8 cellular contexts compared by ENCODE assay signal in the genomic region with DNA sequence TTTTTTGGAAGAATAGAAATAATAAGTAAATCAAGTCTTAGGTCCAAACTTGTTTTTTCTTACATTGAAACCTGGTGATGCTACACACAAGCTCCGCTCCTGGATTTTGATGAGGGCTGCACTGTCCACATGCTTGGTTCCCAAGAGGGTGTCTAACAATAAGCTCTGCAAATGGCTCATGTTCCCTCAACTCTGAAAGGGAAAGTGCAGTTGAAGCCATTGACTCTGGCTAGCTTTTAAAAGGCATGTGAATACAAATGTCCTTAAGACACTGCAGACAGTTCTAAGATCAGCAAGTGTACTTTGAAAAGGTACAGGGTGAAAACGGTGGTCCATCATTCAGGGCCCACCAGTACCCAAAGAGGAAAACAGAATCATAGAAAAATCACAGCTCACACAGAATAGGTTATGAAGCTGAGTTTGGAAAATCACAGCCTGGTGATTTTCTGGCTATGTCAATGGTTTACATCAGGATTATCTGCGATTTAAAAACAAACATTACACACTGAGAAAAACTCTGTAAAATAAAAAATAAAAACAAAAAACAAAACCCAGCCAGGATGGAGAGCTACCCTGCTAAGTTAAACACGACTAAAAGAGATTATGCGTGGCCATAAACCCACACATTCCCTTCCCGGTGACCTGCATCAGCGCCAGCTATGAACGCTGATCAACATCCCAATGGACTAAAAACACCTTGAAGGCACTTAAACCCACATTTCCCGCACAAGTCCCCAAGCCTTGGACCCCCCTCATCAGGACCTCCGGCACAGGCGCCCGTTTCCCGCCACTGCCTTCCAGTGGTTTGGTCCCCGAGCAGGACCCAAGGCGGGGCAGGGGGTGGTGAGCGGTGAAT. TPM values are rescaled to one million over a fixed set of nuclear protein-coding genes. Genes with fewer than 3 reads are reported as not detected.
DNase-seq lines count a peak whose midpoint lies in the region; ATAC-seq and TF ChIP-seq lines count a peak whose summit lies in the region.

No MANE protein-coding gene starts in this region.

- DNase-seq in BE2C = no peak
- DNase-seq in HL-60 (ENCODE audit: low read depth in 1 of 2, low spot score in 1 of 2) = no peak
- no peak for DNase-seq in left colon
- no peak for DNase-seq in testis
- no peak for DNase-seq in posterior vena cava (ENCODE audit: low spot score)
- DNase-seq in SIG-M5 treated with dmso at 0.1 percent for 504 hours (lab: John Stamatoyannopoulos, UW; ENCODE audit: unreplicated experiment) = no peak

- peaks cover 6% of the 10 kb centered on the region; the same call in 1 of the 2 replicates for H3K27me3 ChIP-seq in BE2C
- H3K27me3 ChIP-seq in HL-60 (ENCODE audit: insufficient read depth, poor library complexity, severe bottlenecking) = no peaks in the 10 kb centered on the region
- H3K27me3 ChIP-seq in testis = no peaks in the 10 kb centered on the region

- peak overlapping the region; percentile 61 for H3K4me3 ChIP-seq in BE2C (ENCODE audit: low read depth, low read length)
- peak overlapping the region; percentile 80 for H3K4me3 ChIP-seq in HL-60 (replicated peaks; ENCODE audit: insufficient read depth, low read length)
- peak overlapping the region; percentile 84 for H3K4me3 ChIP-seq in testis

- no peaks in the 10 kb centered on the region for H3K36me3 ChIP-seq in BE2C
- H3K36me3 ChIP-seq in testis (ENCODE audit: low read depth, missing control alignments) = no peaks in the 10 kb centered on the region

- no peaks in the 10 kb centered on the region; the same call in 1 of the 2 replicates for H3K9me3 ChIP-seq in BE2C
- no peaks in the 10 kb centered on the region for H3K9me3 ChIP-seq in testis

- TF ChIP-seq POLR2A in testis (IDR thresholded peaks at IDR 0.05) = no peak

- peaks cover 16% of the 10 kb centered on the region for H3K4me1 ChIP-seq in BE2C
- peaks cover 18% of the 10 kb centered on the region for H3K4me1 ChIP-seq in testis

- WGBS in testis, 2 donors = 5 to 11% methylated on average over 8 to 16 of the region's 16 CpGs

- ATAC-seq in left colon = peak; percentile 17
- ATAC-seq in GM18867 (IDR thresholded peaks at IDR 0.05; ENCODE audit: unreplicated experiment) = no peak

- intact Hi-C loops in left colon (cut with DNase I, micrococcal nuclease) = no loop called here
- intact Hi-C loops in testis (cut with DNase I; ENCODE audit: low total_unique reads) = no loop called here
- intact Hi-C loops in posterior vena cava (cut with DNase I) = no loop called here

- TF ChIP-seq CTCF in BE2C (IDR thresholded peaks at IDR 0.05; ENCODE audit: low read depth, low read length) = no peak
- TF ChIP-seq CTCF in HL-60 (IDR thresholded peaks at IDR 0.05; ENCODE audit: insufficient read depth, low read length) = no peak
- TF ChIP-seq CTCF in testis (IDR thresholded peaks at IDR 0.05) = no peak

- peak overlapping the region; percentile 50 for H3K27ac ChIP-seq in HL-60 (replicated peaks)
- peak overlapping the region; percentile 90 for H3K27ac ChIP-seq in angular gyrus (ENCODE audit: low read depth, low read length)
- H3K27ac ChIP-seq in testis = peak overlapping the region; percentile 93 to 94

RNA-seq across cellular contexts. Expression of a gene that starts 0.6 kb away (rescaled TPM):
- not detected for polyA plus RNA-seq in BE2C (2012; ENCODE audit: insufficient read depth, insufficient read length, low read depth)
- total RNA-seq in left colon (not detected), testis (10 to 100 TPM; 39.8 to 62.8 TPM), posterior vena cava (1 to 10 TPM in 1 of 2 donors, under 1 TPM in 1; 0.67 to 1.0 TPM)
- polyA plus RNA-seq in testis (ENCODE audit: insufficient read depth, low read depth, low replicate concordance) = 248 TPM

RNA-seq across cellular contexts. Expression of a gene that starts 0.7 kb away (rescaled TPM):
- polyA plus RNA-seq in BE2C (2012; ENCODE audit: insufficient read depth, insufficient read length, low read depth) = 5.8 TPM
- total RNA-seq in left colon (10 to 100 TPM in 1 of 2 donors, 1 to 10 TPM in 1; 7.4 to 10.1 TPM), testis (10 to 100 TPM; 45.3 to 56.2 TPM), posterior vena cava (10 to 100 TPM; 33.8 to 38.2 TPM)
- 47.1 TPM for polyA plus RNA-seq in testis (ENCODE audit: insufficient read depth, low read depth, low replicate concordance)

RNA-seq across cellular contexts. Expression of a gene that starts 38.0 kb away (rescaled TPM):
- 63.8 TPM for polyA plus RNA-seq in BE2C (2012; ENCODE audit: insufficient read depth, insufficient read length, low read depth)
- 100 to 1,000 TPM in 1 of 2 donors, 10 to 100 TPM in 1; 91.7 to 109 TPM for total RNA-seq in left colon
- total RNA-seq in testis = 10 to 100 TPM; 31.3 to 36.5 TPM
- 70.4 TPM for polyA plus RNA-seq in testis (ENCODE audit: insufficient read depth, low read depth, low replicate concordance)
- 10 to 100 TPM in 1 of 2 donors, 1 to 10 TPM in 1; 9.8 to 23.5 TPM for total RNA-seq in posterior vena cava

RNA-seq across cellular contexts. Expression of a gene that starts 46.5 kb away (rescaled TPM):
- 249 TPM for polyA plus RNA-seq in BE2C (2012; ENCODE audit: insufficient read depth, insufficient read length, low read depth)
- total RNA-seq in left colon = 10 to 100 TPM; 85.0 to 85.3 TPM
- total RNA-seq in testis = 10 to 100 TPM; 69.3 to 87.4 TPM
- 142 TPM for polyA plus RNA-seq in testis (ENCODE audit: insufficient read depth, low read depth, low replicate concordance)
- total RNA-seq in posterior vena cava = 10 to 100 TPM; 59.3 to 66.7 TPM

RNA-seq across cellular contexts. Expression of a gene that starts 52.3 kb away (rescaled TPM):
- polyA plus RNA-seq in BE2C (2012; ENCODE audit: insufficient read depth, insufficient read length, low read depth) = not detected
- total RNA-seq in left colon (not detected), testis (10 to 100 TPM; 29.7 to 33.4 TPM), posterior vena cava (1 to 10 TPM; 1.1 to 2.2 TPM)
- 72.4 TPM for polyA plus RNA-seq in testis (ENCODE audit: insufficient read depth, low read depth, low replicate concordance)

Comparison
In these comparisons a context has a peak if more than half of its experiments do, and no peak if none do; other contexts are left out.
1. RNA of a gene that starts 0.6 kb away (total RNA-seq): 39.8 to 62.8 TPM in testis; 0.67 to 1.0 TPM in posterior vena cava and not detected in left colon; every median in the first group is over 10 times any median in the second.
2. Peak in every context shown above with its lines, with median percentiles within 50 percentile points of each other: H3K4me3 ChIP-seq and H3K27ac ChIP-seq.